ENCODE assay signal across 25 cellular contexts in the genomic region with DNA sequence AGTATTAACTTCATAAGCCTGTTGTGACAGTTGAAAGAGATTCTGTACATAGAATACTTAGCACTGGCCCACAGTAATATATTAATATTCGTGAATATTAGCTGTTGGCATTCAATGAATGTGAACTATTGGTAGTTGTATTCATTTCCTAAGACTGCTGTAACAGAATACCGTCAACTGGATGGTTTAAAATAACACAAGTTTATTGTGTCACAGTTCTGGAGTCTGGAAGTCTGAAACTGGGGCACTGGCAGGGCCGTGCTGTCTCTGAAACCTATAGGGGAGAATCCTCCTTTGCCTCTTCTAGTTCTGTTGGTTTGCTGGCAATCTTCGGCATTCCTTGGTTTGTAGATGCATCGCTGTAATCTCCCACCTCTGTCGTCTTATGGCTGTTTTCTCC.
"Had no signal": no experiment of that assay in that cellular context is flagged by ENCODE, and none has a peak within 500 bp of the region (broad histone marks: within the 10 kb centered on the region; RNA-seq: fewer than 3 reads in every experiment).

No MANE protein-coding gene starts in this region.

- H3K36me3 ChIP-seq: neutrophil, stomach had no signal

- H3K27ac ChIP-seq: coronary artery, neutrophil, stomach, testis had no signal

- ATAC-seq: activated CD8-positive, alpha-beta memory T cell treated with anti-CD3 and anti-CD28 coated beads, Interleukin-2, amount 10 ng/mL, durations not matched to agents 7 days and 5 days; activated T-helper 17 cell treated with anti-CD3 and anti-CD28 coated beads, Interleukin-2, amount 50 U/mL, for 72 hours; esophagus mucosa; natural killer cell; right cardiac atrium; stimulated activated effector memory CD8-positive, alpha-beta T cell treated with anti-CD3 and anti-CD28 coated beads, Interleukin-12 subunit alpha, Interleukin-12 subunit beta, amount 100 ng/mL, for 72 hours had no signal

- H3K27ac Mint-ChIP-seq: activated CD4-positive, alpha-beta memory T cell treated with anti-CD3 and anti-CD28 coated beads, Interleukin-2, amount 10 ng/mL, durations not matched to agents 7 days and 5 days; activated CD8-positive, alpha-beta memory T cell treated with anti-CD3 and anti-CD28 coated beads, Interleukin-2, amount 10 ng/mL, durations not matched to agents 7 days and 5 days; activated naive CD8-positive, alpha-beta T cell treated with anti-CD3 and anti-CD28 coated beads for 36 hours; activated T-helper 17 cell treated with anti-CD3 and anti-CD28 coated beads, Interleukin-2, amount 50 U/mL, for 72 hours; brain; immature natural killer cell; memory B cell; natural killer cell; stimulated activated effector memory CD8-positive, alpha-beta T cell treated with anti-CD3 and anti-CD28 coated beads, Interleukin-12 subunit alpha, Interleukin-12 subunit beta, amount 100 ng/mL, for 72 hours; type B pancreatic cell had no signal

- H3K4me1 Mint-ChIP-seq: activated CD4-positive, alpha-beta memory T cell treated with anti-CD3 and anti-CD28 coated beads, Interleukin-2, amount 10 ng/mL, durations not matched to agents 7 days and 5 days; activated CD8-positive, alpha-beta memory T cell treated with anti-CD3 and anti-CD28 coated beads, Interleukin-2, amount 10 ng/mL, durations not matched to agents 7 days and 5 days; activated naive CD8-positive, alpha-beta T cell treated with anti-CD3 and anti-CD28 coated beads for 36 hours; activated T-helper 17 cell treated with anti-CD3 and anti-CD28 coated beads, Interleukin-2, amount 50 U/mL, for 72 hours; immature natural killer cell; memory B cell; natural killer cell; stimulated activated effector memory CD8-positive, alpha-beta T cell treated with anti-CD3 and anti-CD28 coated beads, Interleukin-12 subunit alpha, Interleukin-12 subunit beta, amount 100 ng/mL, for 72 hours had no signal

- H3K36me3 Mint-ChIP-seq: activated CD8-positive, alpha-beta memory T cell treated with anti-CD3 and anti-CD28 coated beads, Interleukin-2, amount 10 ng/mL, durations not matched to agents 7 days and 5 days; activated naive CD8-positive, alpha-beta T cell treated with anti-CD3 and anti-CD28 coated beads for 36 hours; brain; memory B cell; natural killer cell; stimulated activated effector memory CD8-positive, alpha-beta T cell treated with anti-CD3 and anti-CD28 coated beads, Interleukin-12 subunit alpha, Interleukin-12 subunit beta, amount 100 ng/mL, for 72 hours; type B pancreatic cell had no signal

- DNase-seq: activated CD4-positive, alpha-beta memory T cell treated with anti-CD3 and anti-CD28 coated beads, Interleukin-2, amount 10 ng/mL, durations not matched to agents 7 days and 5 days; activated CD4-positive, alpha-beta T cell treated with anti-CD3 and anti-CD28 coated beads for 48 hours; activated CD4-positive, CD25-positive, alpha-beta regulatory T cell; activated CD8-positive, alpha-beta memory T cell treated with anti-CD3 and anti-CD28 coated beads, Interleukin-2, amount 10 ng/mL, durations not matched to agents 7 days and 5 days; activated naive CD4-positive, alpha-beta T cell; activated naive CD8-positive, alpha-beta T cell treated with anti-CD3 and anti-CD28 coated beads for 36 hours; activated T-cell treated with anti-CD3 and anti-CD28 coated beads, Interleukin-2, amount 50 U/mL, for 1 hour; amygdala; central memory CD4-positive, alpha-beta T cell; immature natural killer cell; natural killer cell; right cardiac atrium; stimulated activated CD4-positive, alpha-beta T cell treated with anti-CD3 and anti-CD28 coated beads, Interleukin-4, amount 100 ng/mL, for 24 hours; stomach; T-helper 9 cell; testis had no signal

- H3K9me3 Mint-ChIP-seq: activated CD4-positive, alpha-beta memory T cell treated with anti-CD3 and anti-CD28 coated beads, Interleukin-2, amount 10 ng/mL, durations not matched to agents 7 days and 5 days; activated naive CD8-positive, alpha-beta T cell treated with anti-CD3 and anti-CD28 coated beads for 36 hours; activated T-helper 17 cell treated with anti-CD3 and anti-CD28 coated beads, Interleukin-2, amount 50 U/mL, for 72 hours; immature natural killer cell; memory B cell; natural killer cell; stimulated activated effector memory CD8-positive, alpha-beta T cell treated with anti-CD3 and anti-CD28 coated beads, Interleukin-12 subunit alpha, Interleukin-12 subunit beta, amount 100 ng/mL, for 72 hours; type B pancreatic cell had no signal

- H3K27me3 Mint-ChIP-seq: activated CD4-positive, alpha-beta memory T cell treated with anti-CD3 and anti-CD28 coated beads, Interleukin-2, amount 10 ng/mL, durations not matched to agents 7 days and 5 days; activated CD8-positive, alpha-beta memory T cell treated with anti-CD3 and anti-CD28 coated beads, Interleukin-2, amount 10 ng/mL, durations not matched to agents 7 days and 5 days; activated naive CD8-positive, alpha-beta T cell treated with anti-CD3 and anti-CD28 coated beads for 36 hours; type B pancreatic cell had no signal

- H3K9me3 ChIP-seq: neutrophil, stomach, testis had no signal

- H3K4me3 Mint-ChIP-seq: activated CD4-positive, alpha-beta memory T cell treated with anti-CD3 and anti-CD28 coated beads, Interleukin-2, amount 10 ng/mL, durations not matched to agents 7 days and 5 days; activated CD8-positive, alpha-beta memory T cell treated with anti-CD3 and anti-CD28 coated beads, Interleukin-2, amount 10 ng/mL, durations not matched to agents 7 days and 5 days; activated naive CD8-positive, alpha-beta T cell treated with anti-CD3 and anti-CD28 coated beads for 36 hours; activated T-helper 17 cell treated with anti-CD3 and anti-CD28 coated beads, Interleukin-2, amount 50 U/mL, for 72 hours; brain; immature natural killer cell; memory B cell; natural killer cell; stimulated activated effector memory CD8-positive, alpha-beta T cell treated with anti-CD3 and anti-CD28 coated beads, Interleukin-12 subunit alpha, Interleukin-12 subunit beta, amount 100 ng/mL, for 72 hours; type B pancreatic cell had no signal

- H3K4me1 ChIP-seq: stomach, testis had no signal

- H3K4me3 ChIP-seq: coronary artery, smooth muscle cell, stomach, testis had no signal

- H3K27me3 ChIP-seq: neutrophil, stomach, testis had no signal
